Comparison of ENCODE assay signal across 1 cellular context in the genomic region with DNA sequence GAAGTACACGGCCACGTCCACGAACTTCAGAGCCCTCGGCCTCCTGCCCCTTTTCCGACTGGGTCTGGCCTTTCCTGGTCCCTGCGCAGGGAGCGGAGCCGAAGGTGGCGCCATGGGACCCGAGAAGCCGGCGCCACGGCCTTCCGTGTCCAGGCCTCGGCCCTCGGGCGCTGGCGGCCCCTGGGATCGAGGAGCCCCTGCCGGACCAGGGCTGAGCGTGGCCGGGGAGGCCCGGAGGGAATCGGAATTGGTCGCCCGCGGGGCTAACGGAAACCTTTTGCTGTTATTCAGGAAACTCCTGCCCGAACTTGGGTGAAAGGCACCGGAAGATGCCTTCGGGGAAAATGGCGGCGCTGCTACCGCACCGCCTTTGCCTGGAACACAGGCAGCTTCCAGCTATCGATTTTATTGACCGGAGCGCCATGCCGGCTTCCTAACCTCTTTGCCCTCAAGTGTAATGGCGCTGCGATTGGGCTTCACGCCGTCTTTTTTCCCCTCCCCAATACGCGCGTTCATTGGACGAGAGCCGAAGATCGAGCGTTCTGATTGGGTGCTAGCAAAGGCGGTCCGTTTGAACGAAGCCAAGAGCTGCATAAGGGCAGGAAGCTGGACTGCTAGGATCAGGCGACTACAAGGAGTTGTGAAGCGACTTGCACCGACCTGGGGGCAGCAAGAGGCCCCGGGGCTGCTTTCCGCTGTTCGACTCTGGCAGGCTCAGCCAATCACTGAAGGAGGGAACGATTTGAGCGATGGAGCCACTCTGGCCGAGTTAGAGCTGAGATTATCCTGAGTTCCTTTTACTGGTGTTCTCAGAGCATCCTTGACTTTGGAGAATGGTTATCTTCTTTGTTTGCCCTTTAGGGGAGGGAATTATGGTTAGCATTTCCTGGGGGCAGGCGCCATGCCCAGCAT.
TF ChIP-seq lines count a peak whose summit lies in the region.

A gene (minus strand): TSS at position 462 of the 912 bp plus-strand sequence. CDS start 348 bp downstream, at position 114.

TF ChIP-seq in K562, 482 proteins besides CTCF, POLR2A, EP300 and RAD21 (continued from another document and continues in another):
- TF ChIP-seq, protein P1, sequence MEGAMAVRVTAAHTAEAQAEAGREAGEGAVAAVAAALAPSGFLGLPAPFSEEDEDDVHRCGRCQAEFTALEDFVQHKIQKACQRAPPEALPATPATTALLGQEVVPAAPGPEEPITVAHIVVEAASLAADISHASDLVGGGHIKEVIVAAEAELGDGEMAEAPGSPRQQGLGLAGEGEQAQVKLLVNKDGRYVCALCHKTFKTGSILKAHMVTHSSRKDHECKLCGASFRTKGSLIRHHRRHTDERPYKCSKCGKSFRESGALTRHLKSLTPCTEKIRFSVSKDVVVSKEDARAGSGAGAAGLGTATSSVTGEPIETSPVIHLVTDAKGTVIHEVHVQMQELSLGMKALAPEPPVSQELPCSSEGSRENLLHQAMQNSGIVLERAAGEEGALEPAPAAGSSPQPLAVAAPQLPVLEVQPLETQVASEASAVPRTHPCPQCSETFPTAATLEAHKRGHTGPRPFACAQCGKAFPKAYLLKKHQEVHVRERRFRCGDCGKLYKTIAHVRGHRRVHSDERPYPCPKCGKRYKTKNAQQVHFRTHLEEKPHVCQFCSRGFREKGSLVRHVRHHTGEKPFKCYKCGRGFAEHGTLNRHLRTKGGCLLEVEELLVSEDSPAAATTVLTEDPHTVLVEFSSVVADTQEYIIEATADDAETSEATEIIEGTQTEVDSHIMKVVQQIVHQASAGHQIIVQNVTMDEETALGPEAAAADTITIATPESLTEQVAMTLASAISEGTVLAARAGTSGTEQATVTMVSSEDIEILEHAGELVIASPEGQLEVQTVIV (CRISPR knock-in tag; IDR thresholded peaks at IDR 0.05; ENCODE audit: borderline replicate concordance) = no peak
- TF ChIP-seq TAF9B (IDR thresholded peaks at IDR 0.05; ENCODE audit: partially characterized antibody) (peak; percentile 91), NFRKB (IDR thresholded peaks at IDR 0.05; ENCODE audit: low read depth) (peak; percentile 99), TCFL5 (CRISPR knock-in tag; conservative IDR thresholded peaks at IDR 0.05) (no peak), CSDE1 (IDR thresholded peaks at IDR 0.05) (no peak), KLF13 (tag; IDR thresholded peaks at IDR 0.05; ENCODE audit: borderline replicate concordance, low read depth) (0 out of 2 replicates have a peak, but pooled peaks have one; percentile 33), SP1 (CRISPR knock-in tag; IDR thresholded peaks at IDR 0.05) (peak; percentile 59), HNRNPK (IDR thresholded peaks at IDR 0.05; ENCODE audit: low read depth, low read length, poor library complexity, severe bottlenecking) (no peak), ARHGAP35 (IDR thresholded peaks at IDR 0.05; ENCODE audit: partially characterized antibody) (no peak), ZBTB17 (CRISPR knock-in tag; IDR thresholded peaks at IDR 0.05) (peak; percentile 83; the same call in 1 of the 2 replicates), U2AF2 (optimal IDR thresholded peaks at IDR 0.05; ENCODE audit: low read depth, low read length) (no peak), FOXJ3 (CRISPR knock-in tag; IDR thresholded peaks at IDR 0.05) (no peak), ZC3H11A (IDR thresholded peaks at IDR 0.05; ENCODE audit: low read depth, low read length) (no peak), ARNT (IDR thresholded peaks at IDR 0.05) (0 out of 4 replicates have a peak, but pooled peaks of 1 of the 2 experiments have one; percentile 42), MEF2A (IDR thresholded peaks at IDR 0.05; ENCODE audit: control insufficient read depth, low read depth, low read length) (no peak), XRCC3 (IDR thresholded peaks at IDR 0.05) (no peak), TBL1XR1 (IDR thresholded peaks at IDR 0.05; ENCODE audit: low read length in 2 of 2) (no peak; a peak in 1 of 4 replicates), PCBP1 (IDR thresholded peaks at IDR 0.05; ENCODE audit: low read depth, low read length, poor library complexity, severe bottlenecking) (no peak), RFX1 (IDR thresholded peaks at IDR 0.05) (no peak), GTF2E2 (tag; IDR thresholded peaks at IDR 0.05) (peak; percentile 82), MAFK (IDR thresholded peaks at IDR 0.05; ENCODE audit: low read length) (no peak), NFYB (IDR thresholded peaks at IDR 0.05; ENCODE audit: extremely low read depth, insufficient read length) (peak; percentile 96), ZNF444 (CRISPR knock-in tag; IDR thresholded peaks at IDR 0.05) (no peak), PHF20 (IDR thresholded peaks at IDR 0.05; ENCODE audit: partially characterized antibody) (peak; percentile 79), CBFA2T2 (conservative IDR thresholded peaks at IDR 0.05) (no peak), ZNF586 (CRISPR knock-in tag; conservative IDR thresholded peaks at IDR 0.05) (no peak), IFI16 (CRISPR knock-in tag; IDR thresholded peaks at IDR 0.05) (no peak), SRSF1 (IDR thresholded peaks at IDR 0.05; ENCODE audit: low read depth, low read length) (0 out of 2 replicates have a peak, but pooled peaks have one; percentile 17), TBP (optimal IDR thresholded peaks at IDR 0.05; ENCODE audit: low read depth, low read length) (peak; percentile 93), MCM5 (IDR thresholded peaks at IDR 0.05; ENCODE audit: low read depth) (no peak), NR2C1 (IDR thresholded peaks at IDR 0.05) (peak; percentile 89), NR2C1 (tag; IDR thresholded peaks at IDR 0.05) (peak; percentile 92), MTA3 (IDR thresholded peaks at IDR 0.05; ENCODE audit: borderline replicate concordance) (peak; percentile 97), BRCA1 (IDR thresholded peaks at IDR 0.05) (no peak), BRCA1 (CRISPR knock-in tag; IDR thresholded peaks at IDR 0.05) (no peak), MIER1 (IDR thresholded peaks at IDR 0.05; ENCODE audit: low read depth) (no peak), FOXK1 (CRISPR knock-in tag; IDR thresholded peaks at IDR 0.05; ENCODE audit: borderline replicate concordance) (no peak), ZNF717 (CRISPR knock-in tag; IDR thresholded peaks at IDR 0.05) (no peak), ELF4 (CRISPR knock-in tag; IDR thresholded peaks at IDR 0.05) (peak; percentile 73; the same call in 1 of the 2 replicates), MCM7 (IDR thresholded peaks at IDR 0.05) (no peak)
- TF ChIP-seq, protein P2, sequence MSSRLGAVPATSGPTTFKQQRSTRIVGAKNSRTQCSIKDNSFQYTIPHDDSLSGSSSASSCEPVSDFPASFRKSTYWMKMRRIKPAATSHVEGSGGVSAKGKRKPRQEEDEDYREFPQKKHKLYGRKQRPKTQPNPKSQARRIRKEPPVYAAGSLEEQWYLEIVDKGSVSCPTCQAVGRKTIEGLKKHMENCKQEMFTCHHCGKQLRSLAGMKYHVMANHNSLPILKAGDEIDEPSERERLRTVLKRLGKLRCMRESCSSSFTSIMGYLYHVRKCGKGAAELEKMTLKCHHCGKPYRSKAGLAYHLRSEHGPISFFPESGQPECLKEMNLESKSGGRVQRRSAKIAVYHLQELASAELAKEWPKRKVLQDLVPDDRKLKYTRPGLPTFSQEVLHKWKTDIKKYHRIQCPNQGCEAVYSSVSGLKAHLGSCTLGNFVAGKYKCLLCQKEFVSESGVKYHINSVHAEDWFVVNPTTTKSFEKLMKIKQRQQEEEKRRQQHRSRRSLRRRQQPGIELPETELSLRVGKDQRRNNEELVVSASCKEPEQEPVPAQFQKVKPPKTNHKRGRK (tag; IDR thresholded peaks at IDR 0.05) = no peak
- TF ChIP-seq, protein P3, sequence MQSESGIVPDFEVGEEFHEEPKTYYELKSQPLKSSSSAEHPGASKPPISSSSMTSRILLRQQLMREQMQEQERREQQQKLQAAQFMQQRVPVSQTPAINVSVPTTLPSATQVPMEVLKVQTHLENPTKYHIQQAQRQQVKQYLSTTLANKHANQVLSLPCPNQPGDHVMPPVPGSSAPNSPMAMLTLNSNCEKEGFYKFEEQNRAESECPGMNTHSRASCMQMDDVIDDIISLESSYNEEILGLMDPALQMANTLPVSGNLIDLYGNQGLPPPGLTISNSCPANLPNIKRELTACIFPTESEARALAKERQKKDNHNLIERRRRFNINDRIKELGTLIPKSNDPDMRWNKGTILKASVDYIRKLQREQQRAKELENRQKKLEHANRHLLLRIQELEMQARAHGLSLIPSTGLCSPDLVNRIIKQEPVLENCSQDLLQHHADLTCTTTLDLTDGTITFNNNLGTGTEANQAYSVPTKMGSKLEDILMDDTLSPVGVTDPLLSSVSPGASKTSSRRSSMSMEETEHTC (IDR thresholded peaks at IDR 0.05) = no peak
- TF ChIP-seq, protein P4, sequence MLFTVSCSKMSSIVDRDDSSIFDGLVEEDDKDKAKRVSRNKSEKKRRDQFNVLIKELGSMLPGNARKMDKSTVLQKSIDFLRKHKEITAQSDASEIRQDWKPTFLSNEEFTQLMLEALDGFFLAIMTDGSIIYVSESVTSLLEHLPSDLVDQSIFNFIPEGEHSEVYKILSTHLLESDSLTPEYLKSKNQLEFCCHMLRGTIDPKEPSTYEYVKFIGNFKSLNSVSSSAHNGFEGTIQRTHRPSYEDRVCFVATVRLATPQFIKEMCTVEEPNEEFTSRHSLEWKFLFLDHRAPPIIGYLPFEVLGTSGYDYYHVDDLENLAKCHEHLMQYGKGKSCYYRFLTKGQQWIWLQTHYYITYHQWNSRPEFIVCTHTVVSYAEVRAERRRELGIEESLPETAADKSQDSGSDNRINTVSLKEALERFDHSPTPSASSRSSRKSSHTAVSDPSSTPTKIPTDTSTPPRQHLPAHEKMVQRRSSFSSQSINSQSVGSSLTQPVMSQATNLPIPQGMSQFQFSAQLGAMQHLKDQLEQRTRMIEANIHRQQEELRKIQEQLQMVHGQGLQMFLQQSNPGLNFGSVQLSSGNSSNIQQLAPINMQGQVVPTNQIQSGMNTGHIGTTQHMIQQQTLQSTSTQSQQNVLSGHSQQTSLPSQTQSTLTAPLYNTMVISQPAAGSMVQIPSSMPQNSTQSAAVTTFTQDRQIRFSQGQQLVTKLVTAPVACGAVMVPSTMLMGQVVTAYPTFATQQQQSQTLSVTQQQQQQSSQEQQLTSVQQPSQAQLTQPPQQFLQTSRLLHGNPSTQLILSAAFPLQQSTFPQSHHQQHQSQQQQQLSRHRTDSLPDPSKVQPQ (CRISPR knock-in tag; IDR thresholded peaks at IDR 0.05; ENCODE audit: borderline replicate concordance) = no peak
- TF ChIP-seq, protein P5, sequence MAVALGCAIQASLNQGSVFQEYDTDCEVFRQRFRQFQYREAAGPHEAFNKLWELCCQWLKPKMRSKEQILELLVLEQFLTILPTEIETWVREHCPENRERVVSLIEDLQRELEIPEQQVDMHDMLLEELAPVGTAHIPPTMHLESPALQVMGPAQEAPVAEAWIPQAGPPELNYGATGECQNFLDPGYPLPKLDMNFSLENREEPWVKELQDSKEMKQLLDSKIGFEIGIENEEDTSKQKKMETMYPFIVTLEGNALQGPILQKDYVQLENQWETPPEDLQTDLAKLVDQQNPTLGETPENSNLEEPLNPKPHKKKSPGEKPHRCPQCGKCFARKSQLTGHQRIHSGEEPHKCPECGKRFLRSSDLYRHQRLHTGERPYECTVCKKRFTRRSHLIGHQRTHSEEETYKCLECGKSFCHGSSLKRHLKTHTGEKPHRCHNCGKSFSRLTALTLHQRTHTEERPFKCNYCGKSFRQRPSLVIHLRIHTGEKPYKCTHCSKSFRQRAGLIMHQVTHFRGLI (CRISPR knock-in tag; IDR thresholded peaks at IDR 0.05) = no peak
- TF ChIP-seq, protein P6, sequence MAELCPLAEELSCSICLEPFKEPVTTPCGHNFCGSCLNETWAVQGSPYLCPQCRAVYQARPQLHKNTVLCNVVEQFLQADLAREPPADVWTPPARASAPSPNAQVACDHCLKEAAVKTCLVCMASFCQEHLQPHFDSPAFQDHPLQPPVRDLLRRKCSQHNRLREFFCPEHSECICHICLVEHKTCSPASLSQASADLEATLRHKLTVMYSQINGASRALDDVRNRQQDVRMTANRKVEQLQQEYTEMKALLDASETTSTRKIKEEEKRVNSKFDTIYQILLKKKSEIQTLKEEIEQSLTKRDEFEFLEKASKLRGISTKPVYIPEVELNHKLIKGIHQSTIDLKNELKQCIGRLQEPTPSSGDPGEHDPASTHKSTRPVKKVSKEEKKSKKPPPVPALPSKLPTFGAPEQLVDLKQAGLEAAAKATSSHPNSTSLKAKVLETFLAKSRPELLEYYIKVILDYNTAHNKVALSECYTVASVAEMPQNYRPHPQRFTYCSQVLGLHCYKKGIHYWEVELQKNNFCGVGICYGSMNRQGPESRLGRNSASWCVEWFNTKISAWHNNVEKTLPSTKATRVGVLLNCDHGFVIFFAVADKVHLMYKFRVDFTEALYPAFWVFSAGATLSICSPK (IDR thresholded peaks at IDR 0.05; ENCODE audit: borderline replicate concordance) = no peak
- TF ChIP-seq, protein P7, sequence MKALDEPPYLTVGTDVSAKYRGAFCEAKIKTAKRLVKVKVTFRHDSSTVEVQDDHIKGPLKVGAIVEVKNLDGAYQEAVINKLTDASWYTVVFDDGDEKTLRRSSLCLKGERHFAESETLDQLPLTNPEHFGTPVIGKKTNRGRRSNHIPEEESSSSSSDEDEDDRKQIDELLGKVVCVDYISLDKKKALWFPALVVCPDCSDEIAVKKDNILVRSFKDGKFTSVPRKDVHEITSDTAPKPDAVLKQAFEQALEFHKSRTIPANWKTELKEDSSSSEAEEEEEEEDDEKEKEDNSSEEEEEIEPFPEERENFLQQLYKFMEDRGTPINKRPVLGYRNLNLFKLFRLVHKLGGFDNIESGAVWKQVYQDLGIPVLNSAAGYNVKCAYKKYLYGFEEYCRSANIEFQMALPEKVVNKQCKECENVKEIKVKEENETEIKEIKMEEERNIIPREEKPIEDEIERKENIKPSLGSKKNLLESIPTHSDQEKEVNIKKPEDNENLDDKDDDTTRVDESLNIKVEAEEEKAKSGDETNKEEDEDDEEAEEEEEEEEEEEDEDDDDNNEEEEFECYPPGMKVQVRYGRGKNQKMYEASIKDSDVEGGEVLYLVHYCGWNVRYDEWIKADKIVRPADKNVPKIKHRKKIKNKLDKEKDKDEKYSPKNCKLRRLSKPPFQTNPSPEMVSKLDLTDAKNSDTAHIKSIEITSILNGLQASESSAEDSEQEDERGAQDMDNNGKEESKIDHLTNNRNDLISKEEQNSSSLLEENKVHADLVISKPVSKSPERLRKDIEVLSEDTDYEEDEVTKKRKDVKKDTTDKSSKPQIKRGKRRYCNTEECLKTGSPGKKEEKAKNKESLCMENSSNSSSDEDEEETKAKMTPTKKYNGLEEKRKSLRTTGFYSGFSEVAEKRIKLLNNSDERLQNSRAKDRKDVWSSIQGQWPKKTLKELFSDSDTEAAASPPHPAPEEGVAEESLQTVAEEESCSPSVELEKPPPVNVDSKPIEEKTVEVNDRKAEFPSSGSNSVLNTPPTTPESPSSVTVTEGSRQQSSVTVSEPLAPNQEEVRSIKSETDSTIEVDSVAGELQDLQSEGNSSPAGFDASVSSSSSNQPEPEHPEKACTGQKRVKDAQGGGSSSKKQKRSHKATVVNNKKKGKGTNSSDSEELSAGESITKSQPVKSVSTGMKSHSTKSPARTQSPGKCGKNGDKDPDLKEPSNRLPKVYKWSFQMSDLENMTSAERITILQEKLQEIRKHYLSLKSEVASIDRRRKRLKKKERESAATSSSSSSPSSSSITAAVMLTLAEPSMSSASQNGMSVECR (CRISPR knock-in tag; IDR thresholded peaks at IDR 0.05) = no peak
